7 cellular contexts compared by ENCODE assay signal in the genomic region with DNA sequence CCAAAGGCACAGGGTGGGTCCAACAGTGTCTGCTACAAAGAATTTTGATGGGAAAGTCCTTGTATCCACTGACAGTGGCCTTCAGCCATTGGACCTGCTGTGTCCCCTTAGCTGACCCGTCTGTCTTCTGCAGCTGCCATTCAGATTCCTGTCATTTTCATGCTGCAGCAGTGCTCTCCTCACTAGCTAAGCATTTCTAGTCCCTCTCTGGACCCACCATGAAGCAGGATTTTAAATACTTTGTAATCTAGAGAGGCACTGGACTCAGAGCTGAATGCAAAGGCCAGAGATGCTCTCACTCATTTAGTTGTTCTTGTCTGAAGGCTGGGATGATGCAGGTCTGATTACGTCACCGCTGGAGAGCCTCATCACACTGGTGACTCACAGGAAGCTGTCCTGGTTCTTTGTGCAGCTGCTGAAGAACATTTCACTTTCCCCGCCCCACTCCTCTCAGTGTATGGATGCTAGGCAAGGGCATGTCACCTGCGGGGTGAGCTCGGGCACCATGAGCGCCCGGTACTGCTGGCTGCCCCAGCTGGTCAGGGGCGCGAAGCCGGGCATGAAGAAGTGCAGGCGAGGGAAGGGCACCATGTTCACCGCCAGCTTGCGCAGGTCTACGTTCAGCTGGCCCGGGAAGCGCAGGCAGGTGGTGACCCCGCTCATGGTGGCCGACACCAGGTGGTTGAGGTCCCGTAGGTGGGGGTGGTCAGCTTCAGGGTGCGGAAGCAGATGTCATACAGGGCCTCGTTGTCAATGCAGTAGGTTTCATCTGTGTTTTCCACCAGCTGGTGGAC. TPM values are rescaled to one million over a fixed set of nuclear protein-coding genes. Genes with fewer than 3 reads are reported as not detected.
DNase-seq lines count a peak whose midpoint lies in the region; ATAC-seq and TF ChIP-seq lines count a peak whose summit lies in the region.

No MANE protein-coding gene starts in this region.

- no peak for TF ChIP-seq EP300 in transverse colon (IDR thresholded peaks at IDR 0.05; ENCODE audit: low read depth)

- no peak for TF ChIP-seq CTCF in HFFc6 (IDR thresholded peaks at IDR 0.05)
- TF ChIP-seq CTCF in Panc1 (IDR thresholded peaks at IDR 0.05) = no peak
- no peak for TF ChIP-seq CTCF in brain microvascular endothelial cell (IDR thresholded peaks at IDR 0.05; ENCODE audit: low read depth, low read length, missing control alignments)
- TF ChIP-seq CTCF in omental fat pad (IDR thresholded peaks at IDR 0.05) = no peak
- TF ChIP-seq CTCF in transverse colon (IDR thresholded peaks at IDR 0.05) = no peak

- 30 to 90% methylated on average over 2 to 21 of the region's 22 CpGs for WGBS in transverse colon (ENCODE audit: low coverage in 1 of 2), 2 donors

- H3K4me1 ChIP-seq in Panc1 (ENCODE audit: control insufficient read depth, insufficient read depth, low read length) = no peaks in the 10 kb centered on the region
- H3K4me1 ChIP-seq in transverse colon = no peaks in the 10 kb centered on the region

- H3K4me3 ChIP-seq in Panc1 (ENCODE audit: low read depth in 2 of 2, low read length in 2 of 2) (no peak overlapping the region), brain microvascular endothelial cell (ENCODE audit: low read depth, low read length) (no peak overlapping the region), transverse colon (no peak overlapping the region)

- CTCF ChIA-PET in Panc1 (lab: Charles Lee) = interaction anchor here (0.8 kb wide), 1 partner anchor 64 kb away, joined by 3 read pairs; no protein-coding TSS in a partner anchor

- peak; percentile 58 for ATAC-seq in Panc1
- peak; percentile 77 for ATAC-seq in omental fat pad (ENCODE audit: low FRiP score)

- no peaks in the 10 kb centered on the region for H3K36me3 Mint-ChIP-seq in HFFc6 (ENCODE audit: low read depth)

- in situ Hi-C loops in Panc1 (cut with HindIII; ENCODE audit: low pct_unique_long_range_greater_than_20kb, low sequenced_read_pairs) (no loop called here), brain microvascular endothelial cell (cut with HindIII; ENCODE audit: low pct_ligation_motif_present, low sequenced_read_pairs) (no loop called here), transverse colon (cut with MboI; ENCODE audit: low pct_ligation_motif_present in 1 of 4, low pct_unique_long_range_greater_than_20kb in 1 of 4, low sequenced_read_pairs in 3 of 4) (no loop called here)

- POLR2A ChIA-PET in Panc1 (lab: Charles Lee) = no interaction called here

- H3K27me3 Mint-ChIP-seq in HFFc6 (ENCODE audit: insufficient read depth) = peaks cover 14% of the 10 kb centered on the region

- intact Hi-C loops in Panc1 (cut with micrococcal nuclease; ENCODE audit: unreplicated experiment) = no loop called here
- intact Hi-C loops in transverse colon (cut with DNase I; ENCODE audit: low total_unique reads) = no loop called here

- peak overlapping the region; percentile 29; the same call in 1 of the 2 replicates for H3K27ac Mint-ChIP-seq in HFFc6

- H3K4me1 Mint-ChIP-seq in HFFc6 (ENCODE audit: low read depth) = peaks cover 14% of the 10 kb centered on the region

- no TSS peak for BruUV-seq in Panc1 (replicated peaks; lab: Mats Ljungman, UMichigan)

- H3K4me3 Mint-ChIP-seq in HFFc6 = no peak overlapping the region

- DNase-seq in HFFc6 (peak; percentile 85), Panc1 (ENCODE audit: low read depth, low spot score) (peak; percentile 71), brain microvascular endothelial cell (peak; percentile 96), omental fat pad (ENCODE audit: low spot score) (no peak), COR-L47 (lab: John Stamatoyannopoulos, UW) (no peak), GDM1 (lab: John Stamatoyannopoulos, UW) (no peak), transverse colon (no peak)

- TF ChIP-seq POLR2A in transverse colon (IDR thresholded peaks at IDR 0.05) = no peak

- H3K36me3 ChIP-seq in Panc1 (ENCODE audit: control insufficient read depth, insufficient read depth, low read length) (no peaks in the 10 kb centered on the region), brain microvascular endothelial cell (replicated peaks) (no peaks in the 10 kb centered on the region), transverse colon (no peaks in the 10 kb centered on the region)

- no peak overlapping the region for H3K27ac ChIP-seq in Panc1 (ENCODE audit: low read length)
- H3K27ac ChIP-seq in brain microvascular endothelial cell = no peak overlapping the region
- no peak overlapping the region for H3K27ac ChIP-seq in transverse colon

- no peaks in the 10 kb centered on the region for H3K9me3 ChIP-seq in Panc1 (ENCODE audit: control insufficient read depth, insufficient read depth, low read depth, low read length)
- no peaks in the 10 kb centered on the region for H3K9me3 ChIP-seq in transverse colon

- no peaks in the 10 kb centered on the region for H3K9me3 Mint-ChIP-seq in HFFc6

- H3K27me3 ChIP-seq in Panc1 (ENCODE audit: control insufficient read depth, insufficient read depth, low read length) = no peaks in the 10 kb centered on the region; the same call in 1 of the 2 replicates
- H3K27me3 ChIP-seq in brain microvascular endothelial cell (replicated peaks) = no peaks in the 10 kb centered on the region
- H3K27me3 ChIP-seq in transverse colon = no peaks in the 10 kb centered on the region

RNA-seq across cellular contexts. Expression of gene TUBB2A, which starts 19.4 kb away (rescaled TPM):
- total RNA-seq in HFFc6 (2021; fragmentation: NEBNext Ultra II Directional; extraction: Animal tissue kit (Norgen Biotek cat#: 25700)) = 100 to 1,000 TPM; 114 to 152 (median 120) TPM
- total RNA-seq in Panc1 (2021; ENCODE audit: unreplicated experiment) = 33.3 TPM
- 80.7 TPM for polyA plus RNA-seq in Panc1 (2012; ENCODE audit: insufficient read length)
- 100 to 1,000 TPM in 2 of 4 donors, 10 to 100 TPM in 2; 62.4 to 134 (median 97.8) TPM for total RNA-seq in omental fat pad
- 10 to 100 TPM; 15.4 to 41.0 (median 29.4) TPM for total RNA-seq in transverse colon

RNA-seq across cellular contexts. Expression of gene TUBB2B, which starts 50.7 kb away (rescaled TPM):
- 1 to 10 TPM in 3 of 6 experiments, under 1 TPM in 3; 0.14 to 1.3 (median 0.90) TPM for total RNA-seq in HFFc6 (2021; fragmentation: NEBNext Ultra II Directional; extraction: Animal tissue kit (Norgen Biotek cat#: 25700))
- 22.7 TPM for total RNA-seq in Panc1 (2021; ENCODE audit: unreplicated experiment)
- polyA plus RNA-seq in Panc1 (2012; ENCODE audit: insufficient read length) = 43.9 TPM
- total RNA-seq in omental fat pad = 1 to 10 TPM; 2.4 to 8.9 (median 3.9) TPM
- total RNA-seq in transverse colon = 10 to 100 TPM in 2 of 4 donors, 1 to 10 TPM in 2; 2.9 to 14.9 (median 9.4) TPM

RNA-seq across cellular contexts. Expression of gene BPHL, which starts 58.2 kb away (rescaled TPM):
- 10 to 100 TPM in 5 of 6 experiments, 1 to 10 TPM in 1; 9.3 to 14.6 (median 11.9) TPM for total RNA-seq in HFFc6 (2021; fragmentation: NEBNext Ultra II Directional; extraction: Animal tissue kit (Norgen Biotek cat#: 25700))
- total RNA-seq in Panc1 (2021; ENCODE audit: unreplicated experiment) (36.3 TPM), omental fat pad (10 to 100 TPM; 13.5 to 41.5 (median 20.9) TPM), transverse colon (10 to 100 TPM; 16.1 to 32.5 (median 21.2) TPM)
- polyA plus RNA-seq in Panc1 (2012; ENCODE audit: insufficient read length) = 42.5 TPM

Comparison
In these comparisons a context has a peak if more than half of its experiments do, and no peak if none do; other contexts are left out.
1. DNase-seq: peak in HFFc6 (single experiment), Panc1 (single experiment) and brain microvascular endothelial cell (single experiment); none in omental fat pad (single experiment), COR-L47 (single experiment), GDM1 (single experiment) and transverse colon (single experiment).